ENCODE assay signal across 8 cellular contexts in the genomic region with DNA sequence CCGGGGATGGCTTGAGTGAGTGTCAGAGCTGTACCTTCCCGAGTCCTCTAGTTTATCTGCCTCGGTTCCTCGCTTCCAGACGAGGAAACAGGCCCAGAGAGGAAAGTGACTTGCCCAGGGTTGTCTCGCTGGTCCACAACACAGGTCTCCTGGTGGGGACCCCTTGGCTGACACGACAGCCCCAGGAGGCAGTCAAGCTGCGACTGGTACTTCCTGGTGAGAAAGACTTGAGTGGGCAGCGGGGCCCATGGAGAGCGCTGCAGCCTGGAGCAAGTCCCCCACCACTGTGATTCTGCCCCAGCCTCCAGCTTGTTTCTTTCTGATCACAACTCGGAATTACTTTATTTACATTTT. TPM values are rescaled to one million over a fixed set of nuclear protein-coding genes. Genes with fewer than 3 reads are reported as not detected.
DNase-seq lines count a peak whose midpoint lies in the region; ATAC-seq and TF ChIP-seq lines count a peak whose summit lies in the region.

No MANE protein-coding gene starts in this region.

- intact Hi-C loops in left ventricle myocardium inferior (cut with micrococcal nuclease), result no loop called here

- TF ChIP-seq EP300 in upper lobe of left lung (IDR thresholded peaks at IDR 0.05), result no peak

- DNase-seq in left ventricle myocardium inferior, result no peak
- DNase-seq in right atrium auricular region (ENCODE audit: low spot score), result no peak
- DNase-seq in NCI-H69 (lab: John Stamatoyannopoulos, UW), result peak; percentile 41
- DNase-seq in upper lobe of left lung, result no peak
- no peak for DNase-seq in NK-92 treated with Interleukin-12 subunit alpha and Interleukin-12 subunit beta, amount 100 ng/mL, for 24 hours (lab: John Stamatoyannopoulos, UW)
- DNase-seq in AG20443 (ENCODE audit: low spot score), result no peak

- H3K27me3 ChIP-seq in left ventricle myocardium inferior (ENCODE audit: low read depth) (peaks cover 4% of the 10 kb centered on the region), right atrium auricular region (no peaks in the 10 kb centered on the region), upper lobe of left lung (no peaks in the 10 kb centered on the region)

- 58 to 60% methylated on average over 9 to 11 of the region's 11 CpGs for WGBS in upper lobe of left lung, 2 donors

- no peak overlapping the region for H3K27ac ChIP-seq in left ventricle myocardium inferior (replicated peaks)
- H3K27ac ChIP-seq in right atrium auricular region, result no peak overlapping the region
- H3K27ac ChIP-seq in upper lobe of left lung, result peak overlapping the region in 2 of 4 donors; percentile 14 to 68

- H3K36me3 ChIP-seq in left ventricle myocardium inferior (no peaks in the 10 kb centered on the region), right atrium auricular region (no peaks in the 10 kb centered on the region), upper lobe of left lung (no peaks in the 10 kb centered on the region)

- TF ChIP-seq CTCF in left ventricle myocardium inferior (IDR thresholded peaks at IDR 0.05; ENCODE audit: borderline replicate concordance), result no peak
- TF ChIP-seq CTCF in right atrium auricular region (IDR thresholded peaks at IDR 0.05), result no peak
- no peak for TF ChIP-seq CTCF in upper lobe of left lung (IDR thresholded peaks at IDR 0.05)

- H3K4me3 ChIP-seq in left ventricle myocardium inferior, result peak overlapping the region; percentile 73
- peak overlapping the region in 1 of 2 donors; percentile 62 for H3K4me3 ChIP-seq in right atrium auricular region
- H3K4me3 ChIP-seq in iPS-18c (ENCODE audit: insufficient read depth, low read depth, low read length), result peak overlapping the region; percentile 0; the same call in 1 of the 2 replicates
- peak overlapping the region in 3 of 4 donors; percentile 58 to 73 (median 69) for H3K4me3 ChIP-seq in upper lobe of left lung

- no peak for ATAC-seq in upper lobe of left lung (ENCODE audit: low FRiP score in 2 of 2)
- ATAC-seq in HG03520 (IDR thresholded peaks at IDR 0.05; ENCODE audit: unreplicated experiment), result no peak

- H3K4me1 ChIP-seq in left ventricle myocardium inferior (peaks cover 15% of the 10 kb centered on the region), right atrium auricular region (peaks cover 0 to 17% of the 10 kb centered on the region in 2 donors), upper lobe of left lung (peaks cover 8 to 20% (median 11%) of the 10 kb centered on the region in 4 donors)

- TF ChIP-seq POLR2A in upper lobe of left lung (IDR thresholded peaks at IDR 0.05), result no peak

- H3K9me3 ChIP-seq in left ventricle myocardium inferior (replicated peaks) (no peaks in the 10 kb centered on the region), right atrium auricular region (no peaks in the 10 kb centered on the region), iPS-18c (ENCODE audit: control insufficient read depth, insufficient read depth, low read length) (no peaks in the 10 kb centered on the region), upper lobe of left lung (no peaks in the 10 kb centered on the region)

RNA-seq across cellular contexts. Expression of a gene that starts 0.6 kb away (rescaled TPM):
- total RNA-seq in left ventricle myocardium inferior (2.2 TPM), right atrium auricular region (under 1 TPM; 0.22 to 0.59 TPM), upper lobe of left lung (1 to 10 TPM in 1 of 6 donors, under 1 TPM in 3, not detected in 2; 0.29 to 1.5 (median 0.38) TPM)

RNA-seq across cellular contexts. Expression of a gene that starts 24.5 kb away (rescaled TPM):
- total RNA-seq in left ventricle myocardium inferior (109 TPM), right atrium auricular region (10 to 100 TPM; 85.8 to 87.1 TPM), upper lobe of left lung (100 to 1,000 TPM in 4 of 6 donors, 10 to 100 TPM in 2; 48.2 to 176 (median 120) TPM)

RNA-seq across cellular contexts. Expression of a gene that starts 56.1 kb away (rescaled TPM):
- total RNA-seq in left ventricle myocardium inferior (0.25 TPM), right atrium auricular region (1 to 10 TPM in 1 of 2 donors, not detected in 1; 1.7 TPM), upper lobe of left lung (under 1 TPM in 5 of 6 donors, not detected in 1; 0.13 to 0.49 (median 0.22) TPM)

RNA-seq across cellular contexts. Expression of a gene that starts 57.3 kb away (rescaled TPM):
- total RNA-seq in left ventricle myocardium inferior, result 6.9 TPM
- total RNA-seq in right atrium auricular region, result 10 to 100 TPM in 1 of 2 donors, 1 to 10 TPM in 1; 6.1 to 12.5 TPM
- total RNA-seq in upper lobe of left lung, result 1 to 10 TPM; 2.8 to 6.3 (median 3.2) TPM
